ENCODE assay signal across 1 cellular context in genomic region chr3:32781211-32781968, GRCh38.
TF ChIP-seq lines count a peak whose summit lies in the region.

No MANE protein-coding gene starts in this region.

TF ChIP-seq in HepG2, 621 proteins besides CTCF, POLR2A, EP300 and RAD21 (continued from another document and continues in another):
- TF ChIP-seq TARDBP (CRISPR knock-in tag; IDR thresholded peaks at IDR 0.05) (0 out of 2 replicates have a peak, but pooled peaks have one; percentile 17), ZBTB3 (CRISPR knock-in tag; IDR thresholded peaks at IDR 0.05; ENCODE audit: borderline replicate concordance, low read depth) (no peak), ZIK1 (CRISPR knock-in tag; IDR thresholded peaks at IDR 0.05; ENCODE audit: borderline replicate concordance, low read depth) (no peak), ZNF407 (CRISPR knock-in tag; IDR thresholded peaks at IDR 0.05; ENCODE audit: not compliant biosample characterization) (peak; percentile 42), ZSCAN25 (CRISPR knock-in tag; IDR thresholded peaks at IDR 0.05) (peak; percentile 75; the same call in 1 of the 2 replicates), DMAP1 (CRISPR knock-in tag; IDR thresholded peaks at IDR 0.05) (peak; percentile 42), GZF1 (CRISPR knock-in tag; IDR thresholded peaks at IDR 0.05) (no peak), ASH2L (IDR thresholded peaks at IDR 0.05; ENCODE audit: insufficient read length, low read depth, low read length) (peak; percentile 85), NCOA2 (CRISPR knock-in tag; IDR thresholded peaks at IDR 0.05) (no peak), ZFP36L1 (CRISPR knock-in tag; IDR thresholded peaks at IDR 0.05) (no peak), MXD1 (CRISPR knock-in tag; IDR thresholded peaks at IDR 0.05) (peak; percentile 84; the same call in 1 of the 2 replicates), DBP (CRISPR knock-in tag; IDR thresholded peaks at IDR 0.05; ENCODE audit: not compliant biosample characterization) (no peak), ZNF607 (CRISPR knock-in tag; IDR thresholded peaks at IDR 0.05; ENCODE audit: borderline replicate concordance) (peak; percentile 89), NCOA1 (CRISPR knock-in tag; IDR thresholded peaks at IDR 0.05) (0 out of 2 replicates have a peak, but pooled peaks have one; percentile 43), SNAPC4 (CRISPR knock-in tag; IDR thresholded peaks at IDR 0.05) (no peak; the same call in 1 of the 2 replicates), E2F2 (CRISPR knock-in tag; IDR thresholded peaks at IDR 0.05; ENCODE audit: borderline replicate concordance) (no peak; the same call in 1 of the 2 replicates), AGO2 (optimal IDR thresholded peaks at IDR 0.05; ENCODE audit: low read depth, low read length) (peak; percentile 50), ZNF33B (CRISPR knock-in tag; IDR thresholded peaks at IDR 0.05) (peak; percentile 69; the same call in 1 of the 2 replicates), ZNF790 (CRISPR knock-in tag; IDR thresholded peaks at IDR 0.05; ENCODE audit: borderline replicate concordance) (peak; percentile 54; the same call in 1 of the 2 replicates), ZNF12 (CRISPR knock-in tag; IDR thresholded peaks at IDR 0.05) (0 out of 2 replicates have a peak, but pooled peaks have one; percentile 31), REL (CRISPR knock-in tag; conservative IDR thresholded peaks at IDR 0.05) (0 out of 2 replicates have a peak, but pooled peaks have one; percentile 40), SNAI1 (CRISPR knock-in tag; IDR thresholded peaks at IDR 0.05; ENCODE audit: borderline replicate concordance) (no peak), MLX (CRISPR knock-in tag; IDR thresholded peaks at IDR 0.05) (no peak), PRMT3 (CRISPR knock-in tag; IDR thresholded peaks at IDR 0.05; ENCODE audit: borderline replicate concordance, low read depth) (no peak), ZNF883 (CRISPR knock-in tag; IDR thresholded peaks at IDR 0.05; ENCODE audit: not compliant biosample characterization) (no peak), SMC3 (IDR thresholded peaks at IDR 0.05; ENCODE audit: low read length) (peak; percentile 6; the same call in 1 of the 2 replicates), ZNF468 (CRISPR knock-in tag; IDR thresholded peaks at IDR 0.05) (no peak), ZNF143 (CRISPR knock-in tag; IDR thresholded peaks at IDR 0.05) (no peak), TRIM22 (IDR thresholded peaks at IDR 0.05) (no peak), RXRB (CRISPR knock-in tag; IDR thresholded peaks at IDR 0.05; ENCODE audit: borderline replicate concordance) (peak; percentile 70), TBP (CRISPR knock-in tag; IDR thresholded peaks at IDR 0.05) (no peak), THAP8 (CRISPR knock-in tag; IDR thresholded peaks at IDR 0.05; ENCODE audit: borderline replicate concordance) (peak; percentile 91; the same call in 1 of the 2 replicates), ZNF224 (CRISPR knock-in tag; IDR thresholded peaks at IDR 0.05) (no peak), NCOR1 (IDR thresholded peaks at IDR 0.05; ENCODE audit: borderline replicate concordance, low read length) (no peak), KLF13 (CRISPR knock-in tag; IDR thresholded peaks at IDR 0.05) (no peak), YY1 (IDR thresholded peaks at IDR 0.05; ENCODE audit: insufficient read depth, insufficient replicate concordance, low read depth, low read length) (peak; percentile 73), ZNF232 (CRISPR knock-in tag; IDR thresholded peaks at IDR 0.05; ENCODE audit: borderline replicate concordance) (0 out of 2 replicates have a peak, but pooled peaks have one; percentile 36), HMG20B (CRISPR knock-in tag; conservative IDR thresholded peaks at IDR 0.05) (0 out of 2 replicates have a peak, but pooled peaks have one; percentile 17), FOXA1 (IDR thresholded peaks at IDR 0.05) (no peak), FOXA1 (CRISPR knock-in tag; IDR thresholded peaks at IDR 0.05) (peak; percentile 6; the same call in 1 of the 2 replicates), POLR2AphosphoS5 (IDR thresholded peaks at IDR 0.05; ENCODE audit: low read depth, low read length) (peak; percentile 49; the same call in 1 of the 2 replicates), GPBP1L1 (CRISPR knock-in tag; IDR thresholded peaks at IDR 0.05) (no peak)
